Comparison of ENCODE assay signal across 16 cellular contexts in genomic region chr18:2855560-2856350, GRCh38. TPM values are rescaled to one million over a fixed set of nuclear protein-coding genes. Genes with fewer than 3 reads are reported as not detected.
A peak's percentile ranks its signal among the peaks of the same experiment; 100 is the strongest.
DNase-seq lines count a peak whose midpoint lies in the region; ATAC-seq and TF ChIP-seq lines count a peak whose summit lies in the region.
"Had no signal": no experiment of that assay in that cellular context is flagged by ENCODE, and none has a peak within 500 bp of the region (broad histone marks: within the 10 kb centered on the region; RNA-seq: fewer than 3 reads in every experiment).

No MANE protein-coding gene starts in this region.

- no peaks in the 10 kb centered on the region for H3K27me3 ChIP-seq in left lung
- H3K27me3 ChIP-seq in suprapubic skin = peaks cover 2% of the 10 kb centered on the region
- H3K27me3 ChIP-seq: colonic mucosa, thyroid gland had no signal

- H3K4me3 ChIP-seq in left lung (peak overlapping the region in 1 of 2 donors; percentile 4), suprapubic skin (no peak overlapping the region)
- H3K4me3 ChIP-seq: colonic mucosa, SJSA1, thyroid gland had no signal

- H3K4me1 Mint-ChIP-seq in activated naive CD8-positive, alpha-beta T cell treated with anti-CD3 and anti-CD28 coated beads, Interleukin-2, amount 50 U/mL, for 24 hours = peaks cover 13% of the 10 kb centered on the region
- peaks cover 3% of the 10 kb centered on the region for H3K4me1 Mint-ChIP-seq in activated naive CD8-positive, alpha-beta T cell treated with anti-CD3 and anti-CD28 coated beads for 36 hours

- no peak for TF ChIP-seq EP300 in suprapubic skin (IDR thresholded peaks at IDR 0.05)

- H3K27ac Mint-ChIP-seq in activated naive CD8-positive, alpha-beta T cell treated with anti-CD3 and anti-CD28 coated beads, Interleukin-2, amount 50 U/mL, for 24 hours = no peak overlapping the region
- H3K27ac Mint-ChIP-seq in activated naive CD8-positive, alpha-beta T cell treated with anti-CD3 and anti-CD28 coated beads for 36 hours = no peak overlapping the region
- H3K27ac Mint-ChIP-seq: activated T-helper 1 cell treated with anti-CD3 and anti-CD28 coated beads, Interleukin-12 subunit alpha, Interleukin-12 subunit beta, Interleukin-2, Interleukin-4 antibody, amounts not matched to agents 30 ng/mL and 10 ng/mL and 1 ng/mL, durations not matched to agents 14 hours and 24 hours and 36 hours had no signal

- H3K9me3 Mint-ChIP-seq in activated naive CD8-positive, alpha-beta T cell treated with anti-CD3 and anti-CD28 coated beads, Interleukin-2, amount 50 U/mL, for 24 hours = no peaks in the 10 kb centered on the region
- peaks cover 6% of the 10 kb centered on the region for H3K9me3 Mint-ChIP-seq in activated naive CD8-positive, alpha-beta T cell treated with anti-CD3 and anti-CD28 coated beads for 36 hours

- H3K9me3 ChIP-seq in left lung = no peaks in the 10 kb centered on the region
- no peaks in the 10 kb centered on the region for H3K9me3 ChIP-seq in suprapubic skin
- H3K9me3 ChIP-seq: colonic mucosa, SJSA1, thyroid gland had no signal

- peak; percentile 56 for ATAC-seq in activated naive CD8-positive, alpha-beta T cell treated with anti-CD3 and anti-CD28 coated beads, Interleukin-2, amount 50 U/mL, for 24 hours
- no peak for ATAC-seq in left lung

- TF ChIP-seq CTCF in left lung (IDR thresholded peaks at IDR 0.05) = no peak
- TF ChIP-seq CTCF in suprapubic skin (IDR thresholded peaks at IDR 0.05) = no peak

- peaks cover 8 to 60% of the 10 kb centered on the region in 2 donors for H3K4me1 ChIP-seq in left lung
- peaks cover 38% of the 10 kb centered on the region for H3K4me1 ChIP-seq in suprapubic skin
- H3K4me1 ChIP-seq: colonic mucosa, SJSA1 had no signal

- TF ChIP-seq POLR2A in suprapubic skin (IDR thresholded peaks at IDR 0.05) = no peak

- H3K36me3 ChIP-seq in left lung (peaks cover 0 to 22% of the 10 kb centered on the region in 2 donors), suprapubic skin (no peaks in the 10 kb centered on the region)
- H3K36me3 ChIP-seq: colonic mucosa, SJSA1, thyroid gland had no signal

- DNase-seq in activated naive CD8-positive, alpha-beta T cell treated with anti-CD3 and anti-CD28 coated beads, Interleukin-2, amount 50 U/mL, for 24 hours = no peak
- no peak for DNase-seq in activated naive CD8-positive, alpha-beta T cell treated with anti-CD3 and anti-CD28 coated beads for 36 hours
- DNase-seq in left lung (no peak), suprapubic skin (ENCODE audit: low spot score in 2 of 2) (peak in 1 of 2 donors; percentile 59), NCI-H82 treated with DMSO at 0.1 percent for 48 hours (lab: John Stamatoyannopoulos, UW; ENCODE audit: unreplicated experiment) (no peak), cerebellar nuclear complex (lab: John Stamatoyannopoulos, UW) (no peak), NCI-H446 treated with DMSO at 0.1 percent for 48 hours (lab: John Stamatoyannopoulos, UW) (no peak)
- DNase-seq: colonic mucosa, EL, NCI-H1694 treated with DMSO at 0.1 percent for 48 hours, NCI-H446, thyroid gland had no signal

- peak overlapping the region; percentile 34 for H3K27ac ChIP-seq in adipose tissue (ENCODE audit: low read depth, low read length)
- peak overlapping the region; percentile 39 to 86 for H3K27ac ChIP-seq in left lung
- H3K27ac ChIP-seq in suprapubic skin = peak overlapping the region; percentile 64
- H3K27ac ChIP-seq: colonic mucosa, SJSA1 had no signal

- intact Hi-C loops in left lung (cut with DNase I) = no loop called here

- no peaks in the 10 kb centered on the region for H3K36me3 Mint-ChIP-seq in activated naive CD8-positive, alpha-beta T cell treated with anti-CD3 and anti-CD28 coated beads, Interleukin-2, amount 50 U/mL, for 24 hours (ENCODE audit: low read depth)
- H3K36me3 Mint-ChIP-seq in activated naive CD8-positive, alpha-beta T cell treated with anti-CD3 and anti-CD28 coated beads for 36 hours = no peaks in the 10 kb centered on the region

- 86 to 90% (median 87%) methylated on average over 22 of the region's 22 CpGs for WGBS in adipose tissue, 3 donors
- 66% methylated on average over 22 of the region's 22 CpGs for WGBS in suprapubic skin

- peaks cover 11% of the 10 kb centered on the region for H3K27me3 Mint-ChIP-seq in activated naive CD8-positive, alpha-beta T cell treated with anti-CD3 and anti-CD28 coated beads, Interleukin-2, amount 50 U/mL, for 24 hours
- H3K27me3 Mint-ChIP-seq in activated naive CD8-positive, alpha-beta T cell treated with anti-CD3 and anti-CD28 coated beads for 36 hours = peaks cover 8% of the 10 kb centered on the region

- H3K4me3 Mint-ChIP-seq in activated naive CD8-positive, alpha-beta T cell treated with anti-CD3 and anti-CD28 coated beads, Interleukin-2, amount 50 U/mL, for 24 hours = no peak overlapping the region
- no peak overlapping the region for H3K4me3 Mint-ChIP-seq in activated naive CD8-positive, alpha-beta T cell treated with anti-CD3 and anti-CD28 coated beads for 36 hours
- H3K4me3 Mint-ChIP-seq: activated T-helper 1 cell treated with anti-CD3 and anti-CD28 coated beads, Interleukin-12 subunit alpha, Interleukin-12 subunit beta, Interleukin-2, Interleukin-4 antibody, amounts not matched to agents 30 ng/mL and 10 ng/mL and 1 ng/mL, durations not matched to agents 14 hours and 24 hours and 36 hours; CD8-positive, alpha-beta memory T cell had no signal

RNA-seq across cellular contexts. Expression of gene EMILIN2, which starts 8.9 kb away (rescaled TPM):
- total RNA-seq in activated naive CD8-positive, alpha-beta T cell treated with anti-CD3 and anti-CD28 coated beads for 36 hours = 10 to 100 TPM; 26.3 to 30.2 TPM
- polyA plus RNA-seq in adipose tissue = 10 to 100 TPM in 2 of 3 donors, 1 to 10 TPM in 1; 2.9 to 18.9 (median 14.4) TPM
- total RNA-seq in left lung (10 to 100 TPM; 28.2 to 56.2 TPM), suprapubic skin (10 to 100 TPM in 1 of 4 donors, 1 to 10 TPM in 3; 4.3 to 11.3 (median 7.1) TPM)
